Comparison of ENCODE assay signal across 9 cellular contexts in the genomic region with DNA sequence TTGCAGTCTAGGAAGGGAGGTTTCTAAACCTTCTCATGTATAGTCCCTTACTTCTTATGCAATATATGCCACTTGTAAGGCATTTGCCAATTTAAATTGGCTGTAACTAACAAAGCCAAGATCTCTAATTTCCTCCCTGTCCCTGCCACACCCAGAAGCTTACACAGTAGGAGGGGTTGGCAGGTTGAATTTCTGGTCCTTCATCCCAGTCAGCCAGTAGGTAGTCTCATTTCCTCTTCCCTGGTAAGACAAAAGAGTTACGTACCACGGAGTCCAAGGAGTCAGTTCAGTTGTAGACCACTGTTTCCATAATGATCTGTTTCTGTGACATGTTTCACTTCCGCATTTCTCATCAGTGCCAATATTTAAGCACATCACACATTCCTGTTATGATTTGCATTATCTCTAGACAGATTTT. TPM values are rescaled to one million over a fixed set of nuclear protein-coding genes. Genes with fewer than 3 reads are reported as not detected.
DNase-seq lines count a peak whose midpoint lies in the region; ATAC-seq, FAIRE-seq and TF ChIP-seq lines count a peak whose summit lies in the region.
"Had no signal": no experiment of that assay in that cellular context is flagged by ENCODE, and none has a peak within 500 bp of the region (broad histone marks: within the 10 kb centered on the region; RNA-seq: fewer than 3 reads in every experiment).

No MANE protein-coding gene starts in this region.

- H2AFZ ChIP-seq in GM12878 (ENCODE audit: control insufficient read depth, low read depth, low read length) = no peak overlapping the region; the same call in 1 of the 2 replicates

- TF ChIP-seq RAD21 in GM12878 (IDR thresholded peaks at IDR 0.05; ENCODE audit: insufficient read depth, low read depth, low read length) = 0 out of 2 replicates have a peak, but pooled peaks have one; percentile 1

- peaks cover 20% of the 10 kb centered on the region for H3K9me3 ChIP-seq in GM12878 (replicated peaks; ENCODE audit: control insufficient read depth, insufficient read depth, low read length)

- POLR2A ChIA-PET in GM12878 (lab: Charles Lee) = no interaction called here

- BruUV-seq in GM12878 (replicated peaks; lab: Mats Ljungman, UMichigan) = no TSS peak

- no peaks in the 10 kb centered on the region for H3K27me3 ChIP-seq in GM12878 (replicated peaks in 1 of 2; ENCODE audit: control insufficient read depth in 2 of 2, insufficient read depth in 2 of 2, low read length in 1 of 2)
- no peaks in the 10 kb centered on the region for H3K27me3 ChIP-seq in brain microvascular endothelial cell (replicated peaks)

- H3K36me3 ChIP-seq in GM12878 (ENCODE audit: control insufficient read depth in 2 of 2, insufficient read depth in 2 of 2, low read length in 1 of 2) = no peaks in the 10 kb centered on the region
- no peaks in the 10 kb centered on the region for H3K36me3 ChIP-seq in brain microvascular endothelial cell (replicated peaks)

- CTCF ChIA-PET in GM12878 (lab: Yijun Ruan, JAX) = interaction anchor here (1.1 to 2.3 kb wide), 4 partner anchors 13 to 429 kb away, joined by 3 to 12 read pairs (median 6); no protein-coding TSS in a partner anchor

- intact Hi-C loops in GM12878 (cut with micrococcal nuclease; ENCODE audit: unreplicated experiment) = loop anchor here (2.0 to 10.0 kb wide), 5 partner anchors 37 to 376 kb away; partner anchors contain the start of gene ATF7IP

- peaks cover 29% of the 10 kb centered on the region for H3K4me1 ChIP-seq in GM12878 (ENCODE audit: control insufficient read depth, insufficient read depth, low read length)

- no peaks in the 10 kb centered on the region for H3K79me2 ChIP-seq in GM12878 (ENCODE audit: control insufficient read depth, insufficient read depth, low read length)

- ATAC-seq in GM21367 (IDR thresholded peaks at IDR 0.05; ENCODE audit: unreplicated experiment) (peak; percentile 43), HG03378 (IDR thresholded peaks at IDR 0.05; ENCODE audit: unreplicated experiment) (peak; percentile 68), GM12878 (peak; percentile 84)

- H3K36me3 Mint-ChIP-seq in glutamatergic neuron (ENCODE audit: unreplicated experiment) = no peaks in the 10 kb centered on the region

- 5% methylated on average over 3 of the region's 3 CpGs for WGBS in GM12878 (ENCODE audit: insufficient coverage, insufficient replicate concordance, low lambda C conversion rate, missing lambda C conversion rate)

- TF ChIP-seq EP300 in GM12878 (IDR thresholded peaks at IDR 0.05; ENCODE audit: borderline replicate concordance in 1 of 2, control insufficient read depth in 1 of 2, low read depth in 2 of 2, low read length in 2 of 2) = peak; percentile 71 to 89; a peak in 3 of 4 replicates

- H3K27ac ChIP-seq in GM12878 (ENCODE audit: control insufficient read depth, insufficient read depth) (peak overlapping the region; percentile 82), brain microvascular endothelial cell (no peak overlapping the region)
- H3K27ac ChIP-seq: C4-2B had no signal

- H3K4me3 ChIP-seq in GM08714 (ENCODE audit: low read length) = peak overlapping the region; percentile 49; the same call in 1 of the 2 replicates
- H3K4me3 ChIP-seq in GM12878 = no peak overlapping the region; the same call in 1 of the 2 replicates
- no peak overlapping the region for H3K4me3 ChIP-seq in brain microvascular endothelial cell (ENCODE audit: low read depth, low read length)

- peak overlapping the region; percentile 42 for H3K9ac ChIP-seq in GM12878 (ENCODE audit: control insufficient read depth, insufficient read depth, low read length)

- H4K20me1 ChIP-seq in GM12878 (ENCODE audit: control insufficient read depth, insufficient read depth) = no peaks in the 10 kb centered on the region

- no peak for TF ChIP-seq POLR2A in GM12878 (IDR thresholded peaks at IDR 0.05; ENCODE audit: low read depth, low read length)

- no peak for FAIRE-seq in GM12878 (lab: Jason Lieb, UNC)

- H3K27ac Mint-ChIP-seq in glutamatergic neuron (ENCODE audit: unreplicated experiment) = no peak overlapping the region

- DNase-seq in GM12878 (ENCODE audit: low read depth, low spot score) = peak; percentile 87
- DNase-seq in glutamatergic neuron = no peak
- no peak for DNase-seq in stimulated activated naive CD4-positive, alpha-beta T cell (lab: John Stamatoyannopoulos, UW)
- no peak for DNase-seq in brain microvascular endothelial cell
- no peak for DNase-seq in DMS 273 (lab: John Stamatoyannopoulos, UW; ENCODE audit: unreplicated experiment)

- no peak overlapping the region for H3K4me3 Mint-ChIP-seq in glutamatergic neuron (ENCODE audit: unreplicated experiment)

- in situ Hi-C loops in GM12878 (cut with MboI) (loop anchor here (5.0 to 10.0 kb wide), 3 partner anchors 247 to 377 kb away; partner anchors contain the start of gene ATF7IP), brain microvascular endothelial cell (cut with HindIII; ENCODE audit: low pct_ligation_motif_present, low sequenced_read_pairs) (no loop called here)

- RAD21 ChIA-PET in GM12878 (lab: Charles Lee; ENCODE audit: unreplicated experiment) = interaction anchor here (1.9 kb wide), 1 partner anchor 14 kb away, joined by 7 read pairs; no protein-coding TSS in a partner anchor

- H3K4me1 Mint-ChIP-seq in glutamatergic neuron (ENCODE audit: low read depth, unreplicated experiment) = peaks cover 3% of the 10 kb centered on the region

- peak overlapping the region; percentile 94 for H3K4me2 ChIP-seq in GM12878 (ENCODE audit: control insufficient read depth, insufficient read depth)

- SMC1A ChIA-PET in GM12878 (lab: Charles Lee; ENCODE audit: uncharacterized antibody, unreplicated experiment) = interaction anchor here (1.9 to 3.6 kb wide), 3 partner anchors 14 to 377 kb away, joined by 5 to 30 read pairs (median 16); no protein-coding TSS in a partner anchor

- no peaks in the 10 kb centered on the region for H3K9me3 Mint-ChIP-seq in glutamatergic neuron (ENCODE audit: unreplicated experiment)

- TF ChIP-seq CTCF in GM12878 (IDR thresholded peaks at IDR 0.05 in 2 of 3, conservative IDR thresholded peaks at IDR 0.05 in 1 of 3; ENCODE audit: control insufficient read depth in 2 of 3, extremely low read depth in 1 of 3, insufficient read depth in 1 of 3, low read depth in 3 of 3, low read length in 3 of 3) (no peak), glutamatergic neuron (IDR thresholded peaks at IDR 0.05; ENCODE audit: partially characterized antibody, unreplicated experiment) (no peak), brain microvascular endothelial cell (IDR thresholded peaks at IDR 0.05; ENCODE audit: low read depth, low read length, missing control alignments) (no peak)

- H3K27me3 Mint-ChIP-seq in glutamatergic neuron (ENCODE audit: unreplicated experiment) = no peaks in the 10 kb centered on the region

TF ChIP-seq in GM12878, 131 proteins besides CTCF, POLR2A, EP300 and RAD21 (continues in another document):
- TF ChIP-seq TARDBP (IDR thresholded peaks at IDR 0.05; ENCODE audit: borderline replicate concordance) (no peak), IRF4 (IDR thresholded peaks at IDR 0.05; ENCODE audit: low read depth, low read length) (peak; percentile 95), SIX5 (IDR thresholded peaks at IDR 0.05; ENCODE audit: low read depth, low read length, severe bottlenecking) (no peak), ZBTB11 (CRISPR knock-in tag; IDR thresholded peaks at IDR 0.05) (no peak), MEF2B (IDR thresholded peaks at IDR 0.05; ENCODE audit: partially characterized antibody, poor library complexity, severe bottlenecking) (peak; percentile 53), BMI1 (IDR thresholded peaks at IDR 0.05; ENCODE audit: borderline replicate concordance) (peak; percentile 59), YBX1 (IDR thresholded peaks at IDR 0.05) (no peak)

RNA-seq across cellular contexts. Expression of gene PLBD1, which starts 47.0 kb away (rescaled TPM):
- not detected in 2 replicates for total RNA-seq in GM12878 (2013; cell fraction: nucleolus; rRNA removed)
- total RNA-seq in GM12878 (2014; rRNA removed) (0.23 and 0.76 TPM in 2 replicates), GM12878 (2014; rRNA removed; fragmentation: Illumina TruSeq; extraction: Trizol) (0.23 and 0.54 TPM in 2 replicates), GM12878 (2021) (0.28 and 0.35 TPM in 2 replicates), glutamatergic neuron (ENCODE audit: unreplicated experiment) (0.32 TPM)
- 0.22 TPM for polyA plus RNA-seq in GM12878 (2011; ENCODE audit: low read depth)
- polyA plus RNA-seq in GM12878 (2011; rRNA removed) (not detected in 2 replicates), GM12878 (2014; fragmentation: Illumina TruSeq; extraction: Trizol) (0.34 and 2.9 TPM in 2 replicates), GM12878 (2014; fragmentation: Nextera tagmentation; extraction: Ambion mirVana) (under 1 TPM; 0.20 to 0.23 TPM), GM12878 (2014; rRNA removed) (0.19 and 0.99 TPM in 2 replicates), GM12878 (2016; fragmentation: Nextera tagmentation; extraction: Ambion mirVana) (under 1 TPM; 0.27 to 0.39 TPM)
- not detected in 2 replicates for polyA plus RNA-seq in GM12878 (2011; cell fraction: cytosol; rRNA removed)
- not detected in 2 replicates for polyA plus RNA-seq in GM12878 (2011; cell fraction: nucleus; rRNA removed)
- polyA plus RNA-seq in GM12878 (2012) = 0.14 and 0.38 TPM in 2 replicates
- polyA minus RNA-seq in GM12878 (2011; rRNA and poly(A)+ RNA removed) = not detected in 2 replicates
- polyA minus RNA-seq in GM12878 (2011; cell fraction: cytosol; rRNA and poly(A)+ RNA removed) = not detected in 2 replicates
- polyA minus RNA-seq in GM12878 (2011; cell fraction: nucleus; rRNA and poly(A)+ RNA removed) = not detected in 2 replicates
